Comparison of ENCODE assay signal across 1 cellular context in the genomic region with DNA sequence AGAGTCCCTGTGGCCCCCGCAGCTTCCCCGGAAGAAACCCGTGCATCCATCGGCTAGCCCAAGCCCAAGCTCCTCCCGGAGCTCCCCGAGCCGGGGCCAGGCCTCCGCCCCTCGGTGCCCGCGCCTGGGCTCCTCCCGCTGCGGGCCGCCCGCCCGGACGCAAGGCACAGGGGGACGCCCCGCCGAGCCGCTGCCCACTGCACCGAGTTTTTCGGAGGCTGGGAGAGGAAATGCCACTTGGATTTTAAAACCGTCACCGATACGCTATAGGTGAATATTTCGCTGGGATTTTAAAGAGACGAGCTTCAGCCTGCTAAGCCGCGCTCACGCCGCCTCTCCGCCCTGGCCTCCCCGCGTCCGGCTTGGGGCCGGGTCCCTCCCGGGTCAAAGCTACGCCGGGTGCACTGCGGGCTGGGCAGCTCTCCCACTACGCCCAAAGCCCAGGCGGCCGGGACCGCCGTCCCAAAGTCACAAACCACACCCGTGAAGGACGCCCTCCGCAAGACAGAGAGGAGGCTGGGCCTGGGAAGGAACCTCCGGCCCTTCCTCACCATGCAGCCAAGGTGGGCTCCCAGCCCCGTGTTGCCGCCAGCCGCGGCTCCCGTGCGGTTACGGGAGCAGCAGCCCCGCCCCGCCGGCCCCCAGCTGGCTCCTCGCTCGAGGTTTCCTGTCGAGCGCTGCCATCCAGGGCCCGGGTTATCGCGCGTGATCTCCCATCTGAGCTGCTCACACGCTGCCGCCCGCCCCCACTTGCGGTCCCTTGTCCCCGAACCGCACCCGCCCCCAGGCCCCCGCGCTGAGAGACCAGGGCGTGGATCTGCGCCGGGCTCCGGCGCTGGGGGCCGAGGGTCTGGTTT.
TF ChIP-seq lines count a peak whose summit lies in the region.

No MANE protein-coding gene starts in this region.

TF ChIP-seq in HepG2, 621 proteins besides CTCF, POLR2A, EP300 and RAD21 (continued from another document):
- TF ChIP-seq, protein P1, sequence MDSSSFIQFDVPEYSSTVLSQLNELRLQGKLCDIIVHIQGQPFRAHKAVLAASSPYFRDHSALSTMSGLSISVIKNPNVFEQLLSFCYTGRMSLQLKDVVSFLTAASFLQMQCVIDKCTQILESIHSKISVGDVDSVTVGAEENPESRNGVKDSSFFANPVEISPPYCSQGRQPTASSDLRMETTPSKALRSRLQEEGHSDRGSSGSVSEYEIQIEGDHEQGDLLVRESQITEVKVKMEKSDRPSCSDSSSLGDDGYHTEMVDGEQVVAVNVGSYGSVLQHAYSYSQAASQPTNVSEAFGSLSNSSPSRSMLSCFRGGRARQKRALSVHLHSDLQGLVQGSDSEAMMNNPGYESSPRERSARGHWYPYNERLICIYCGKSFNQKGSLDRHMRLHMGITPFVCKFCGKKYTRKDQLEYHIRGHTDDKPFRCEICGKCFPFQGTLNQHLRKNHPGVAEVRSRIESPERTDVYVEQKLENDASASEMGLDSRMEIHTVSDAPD (CRISPR knock-in tag; IDR thresholded peaks at IDR 0.05), result no peak
- no peak for TF ChIP-seq YEATS4 (CRISPR knock-in tag; IDR thresholded peaks at IDR 0.05; ENCODE audit: borderline replicate concordance)
- TF ChIP-seq SRSF9 (IDR thresholded peaks at IDR 0.05; ENCODE audit: borderline replicate concordance, insufficient read depth, low read depth, low read length, poor library complexity, severe bottlenecking), result no peak
- TF ChIP-seq, protein P2, sequence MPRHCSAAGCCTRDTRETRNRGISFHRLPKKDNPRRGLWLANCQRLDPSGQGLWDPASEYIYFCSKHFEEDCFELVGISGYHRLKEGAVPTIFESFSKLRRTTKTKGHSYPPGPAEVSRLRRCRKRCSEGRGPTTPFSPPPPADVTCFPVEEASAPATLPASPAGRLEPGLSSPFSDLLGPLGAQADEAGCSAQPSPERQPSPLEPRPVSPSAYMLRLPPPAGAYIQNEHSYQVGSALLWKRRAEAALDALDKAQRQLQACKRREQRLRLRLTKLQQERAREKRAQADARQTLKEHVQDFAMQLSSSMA (CRISPR knock-in tag; IDR thresholded peaks at IDR 0.05), result no peak
- TF ChIP-seq ZNF317 (CRISPR knock-in tag; IDR thresholded peaks at IDR 0.05), result no peak
- no peak for TF ChIP-seq TAF15 (IDR thresholded peaks at IDR 0.05; ENCODE audit: low read depth, low read length, poor library complexity, severe bottlenecking)
- TF ChIP-seq, protein P3, sequence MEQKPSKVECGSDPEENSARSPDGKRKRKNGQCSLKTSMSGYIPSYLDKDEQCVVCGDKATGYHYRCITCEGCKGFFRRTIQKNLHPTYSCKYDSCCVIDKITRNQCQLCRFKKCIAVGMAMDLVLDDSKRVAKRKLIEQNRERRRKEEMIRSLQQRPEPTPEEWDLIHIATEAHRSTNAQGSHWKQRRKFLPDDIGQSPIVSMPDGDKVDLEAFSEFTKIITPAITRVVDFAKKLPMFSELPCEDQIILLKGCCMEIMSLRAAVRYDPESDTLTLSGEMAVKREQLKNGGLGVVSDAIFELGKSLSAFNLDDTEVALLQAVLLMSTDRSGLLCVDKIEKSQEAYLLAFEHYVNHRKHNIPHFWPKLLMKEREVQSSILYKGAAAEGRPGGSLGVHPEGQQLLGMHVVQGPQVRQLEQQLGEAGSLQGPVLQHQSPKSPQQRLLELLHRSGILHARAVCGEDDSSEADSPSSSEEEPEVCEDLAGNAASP (CRISPR knock-in tag; IDR thresholded peaks at IDR 0.05; ENCODE audit: borderline replicate concordance), result no peak
- no peak for TF ChIP-seq GABPA (IDR thresholded peaks at IDR 0.05; ENCODE audit: low read depth, low read length)
- TF ChIP-seq GABPA (CRISPR knock-in tag; IDR thresholded peaks at IDR 0.05; ENCODE audit: low read depth), result no peak
- TF ChIP-seq ZNF558 (CRISPR knock-in tag; IDR thresholded peaks at IDR 0.05; ENCODE audit: borderline replicate concordance), result no peak
- TF ChIP-seq TCF12 (IDR thresholded peaks at IDR 0.05), result no peak
- TF ChIP-seq TCF12 (CRISPR knock-in tag; IDR thresholded peaks at IDR 0.05), result no peak
- no peak for TF ChIP-seq HNF4G (IDR thresholded peaks at IDR 0.05; ENCODE audit: borderline replicate concordance, low read depth, low read length)
- no peak for TF ChIP-seq HNF4G (CRISPR knock-in tag; IDR thresholded peaks at IDR 0.05; ENCODE audit: borderline replicate concordance, low read depth)
- no peak for TF ChIP-seq ELF4 (CRISPR knock-in tag; IDR thresholded peaks at IDR 0.05; ENCODE audit: borderline replicate concordance)
- TF ChIP-seq ATF1 (CRISPR knock-in tag; IDR thresholded peaks at IDR 0.05), result no peak
- TF ChIP-seq ZMYM3 (CRISPR knock-in tag; IDR thresholded peaks at IDR 0.05), result no peak
- TF ChIP-seq, protein P4, sequence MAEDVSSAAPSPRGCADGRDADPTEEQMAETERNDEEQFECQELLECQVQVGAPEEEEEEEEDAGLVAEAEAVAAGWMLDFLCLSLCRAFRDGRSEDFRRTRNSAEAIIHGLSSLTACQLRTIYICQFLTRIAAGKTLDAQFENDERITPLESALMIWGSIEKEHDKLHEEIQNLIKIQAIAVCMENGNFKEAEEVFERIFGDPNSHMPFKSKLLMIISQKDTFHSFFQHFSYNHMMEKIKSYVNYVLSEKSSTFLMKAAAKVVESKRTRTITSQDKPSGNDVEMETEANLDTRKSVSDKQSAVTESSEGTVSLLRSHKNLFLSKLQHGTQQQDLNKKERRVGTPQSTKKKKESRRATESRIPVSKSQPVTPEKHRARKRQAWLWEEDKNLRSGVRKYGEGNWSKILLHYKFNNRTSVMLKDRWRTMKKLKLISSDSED (CRISPR knock-in tag; IDR thresholded peaks at IDR 0.05), result no peak
- TF ChIP-seq ETV6 (CRISPR knock-in tag; conservative IDR thresholded peaks at IDR 0.05), result no peak
- TF ChIP-seq ZFX (CRISPR knock-in tag; IDR thresholded peaks at IDR 0.05; ENCODE audit: low read depth), result peak; percentile 46
- TF ChIP-seq ZNF350 (CRISPR knock-in tag; IDR thresholded peaks at IDR 0.05; ENCODE audit: borderline replicate concordance, low read depth), result no peak
- TF ChIP-seq ZMAT3 (CRISPR knock-in tag; conservative IDR thresholded peaks at IDR 0.05), result no peak
- TF ChIP-seq, protein P5, sequence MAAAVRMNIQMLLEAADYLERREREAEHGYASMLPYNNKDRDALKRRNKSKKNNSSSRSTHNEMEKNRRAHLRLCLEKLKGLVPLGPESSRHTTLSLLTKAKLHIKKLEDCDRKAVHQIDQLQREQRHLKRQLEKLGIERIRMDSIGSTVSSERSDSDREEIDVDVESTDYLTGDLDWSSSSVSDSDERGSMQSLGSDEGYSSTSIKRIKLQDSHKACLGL (CRISPR knock-in tag; IDR thresholded peaks at IDR 0.05), result no peak
- TF ChIP-seq MBD4 (IDR thresholded peaks at IDR 0.05; ENCODE audit: borderline replicate concordance, low read length), result no peak
- TF ChIP-seq CENPT (CRISPR knock-in tag; IDR thresholded peaks at IDR 0.05; ENCODE audit: low read depth), result 0 out of 2 replicates have a peak, but pooled peaks have one; percentile 32
- TF ChIP-seq, protein P6, sequence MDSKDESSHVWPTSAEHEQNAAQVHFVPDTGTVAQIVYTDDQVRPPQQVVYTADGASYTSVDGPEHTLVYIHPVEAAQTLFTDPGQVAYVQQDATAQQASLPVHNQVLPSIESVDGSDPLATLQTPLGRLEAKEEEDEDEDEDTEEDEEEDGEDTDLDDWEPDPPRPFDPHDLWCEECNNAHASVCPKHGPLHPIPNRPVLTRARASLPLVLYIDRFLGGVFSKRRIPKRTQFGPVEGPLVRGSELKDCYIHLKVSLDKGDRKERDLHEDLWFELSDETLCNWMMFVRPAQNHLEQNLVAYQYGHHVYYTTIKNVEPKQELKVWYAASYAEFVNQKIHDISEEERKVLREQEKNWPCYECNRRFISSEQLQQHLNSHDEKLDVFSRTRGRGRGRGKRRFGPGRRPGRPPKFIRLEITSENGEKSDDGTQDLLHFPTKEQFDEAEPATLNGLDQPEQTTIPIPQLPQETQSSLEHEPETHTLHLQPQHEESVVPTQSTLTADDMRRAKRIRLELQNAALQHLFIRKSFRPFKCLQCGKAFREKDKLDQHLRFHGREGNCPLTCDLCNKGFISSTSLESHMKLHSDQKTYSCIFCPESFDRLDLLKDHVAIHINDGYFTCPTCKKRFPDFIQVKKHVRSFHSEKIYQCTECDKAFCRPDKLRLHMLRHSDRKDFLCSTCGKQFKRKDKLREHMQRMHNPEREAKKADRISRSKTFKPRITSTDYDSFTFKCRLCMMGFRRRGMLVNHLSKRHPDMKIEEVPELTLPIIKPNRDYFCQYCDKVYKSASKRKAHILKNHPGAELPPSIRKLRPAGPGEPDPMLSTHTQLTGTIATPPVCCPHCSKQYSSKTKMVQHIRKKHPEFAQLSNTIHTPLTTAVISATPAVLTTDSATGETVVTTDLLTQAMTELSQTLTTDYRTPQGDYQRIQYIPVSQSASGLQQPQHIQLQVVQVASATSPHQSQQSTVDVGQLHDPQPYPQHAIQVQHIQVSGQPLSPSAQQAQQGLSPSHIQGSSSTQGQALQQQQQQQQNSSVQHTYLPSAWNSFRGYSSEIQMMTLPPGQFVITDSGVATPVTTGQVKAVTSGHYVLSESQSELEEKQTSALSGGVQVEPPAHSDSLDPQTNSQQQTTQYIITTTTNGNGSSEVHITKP (CRISPR knock-in tag; IDR thresholded peaks at IDR 0.05; ENCODE audit: low read depth), result no peak
- 0 out of 2 replicates have a peak, but pooled peaks have one; percentile 73 for TF ChIP-seq EZH2 (conservative IDR thresholded peaks at IDR 0.05; ENCODE audit: low read depth, low read length)
- TF ChIP-seq KMT2A (CRISPR knock-in tag; IDR thresholded peaks at IDR 0.05), result no peak
- no peak for TF ChIP-seq FLYWCH1 (CRISPR knock-in tag; IDR thresholded peaks at IDR 0.05)
